8 cellular contexts compared by ENCODE assay signal in genomic region chr19:35629332-35629633, GRCh38. TPM values are rescaled to one million over a fixed set of nuclear protein-coding genes. Genes with fewer than 3 reads are reported as not detected.
DNase-seq lines count a peak whose midpoint lies in the region; ATAC-seq and TF ChIP-seq lines count a peak whose summit lies in the region.

No MANE protein-coding gene starts in this region.

- peak overlapping the region; percentile 83 for H3K27ac ChIP-seq in HL-60 (replicated peaks)

- in situ Hi-C loops in KBM-7 (cut with MboI; ENCODE audit: low pct_unique_long_range_greater_than_20kb, low sequenced_read_pairs), result no loop called here

- peaks cover 0 to 3% (median 2%) of the 10 kb centered on the region in 3 donors for H3K27me3 Mint-ChIP-seq in CD14-positive monocyte (ENCODE audit: low read depth in 3 of 3)
- no peaks in the 10 kb centered on the region for H3K27me3 Mint-ChIP-seq in natural killer cell treated with Interleukin-12 subunit alpha and Interleukin-12 subunit beta and Interleukin-15 and Interleukin-18, amount 100 ng/mL, for 72 hours

- H3K27ac Mint-ChIP-seq in CD14-positive monocyte, result peak overlapping the region; percentile 96 to 100 (median 96)
- peak overlapping the region; percentile 85 to 98 for H3K27ac Mint-ChIP-seq in natural killer cell treated with Interleukin-12 subunit alpha and Interleukin-12 subunit beta and Interleukin-15 and Interleukin-18, amount 100 ng/mL, for 72 hours

- peaks cover 13% of the 10 kb centered on the region for H3K4me1 Mint-ChIP-seq in CD14-positive monocyte
- H3K4me1 Mint-ChIP-seq in natural killer cell treated with Interleukin-12 subunit alpha and Interleukin-12 subunit beta and Interleukin-15 and Interleukin-18, amount 100 ng/mL, for 72 hours (ENCODE audit: low read depth in 2 of 2), result peaks cover 21 to 28% of the 10 kb centered on the region in 2 donors

- peaks cover 0 to 3% (median 0%) of the 10 kb centered on the region in 7 donors for H3K9me3 Mint-ChIP-seq in CD14-positive monocyte
- H3K9me3 Mint-ChIP-seq in natural killer cell treated with Interleukin-12 subunit alpha and Interleukin-12 subunit beta and Interleukin-15 and Interleukin-18, amount 100 ng/mL, for 72 hours, result no peaks in the 10 kb centered on the region

- no peak for DNase-seq in CD14-positive monocyte (ENCODE audit: low spot score)
- no peak for DNase-seq in HL-60 (ENCODE audit: low read depth in 1 of 2, low spot score in 1 of 2)
- DNase-seq in choroid plexus epithelial cell (ENCODE audit: low read depth), result no peak
- no peak for DNase-seq in natural killer cell treated with Interleukin-12 subunit alpha and Interleukin-12 subunit beta and Interleukin-15 and Interleukin-18, amount 100 ng/mL, for 72 hours (ENCODE audit: low spot score)
- no peak for DNase-seq in NCI-H1930 (lab: John Stamatoyannopoulos, UW)
- no peak for DNase-seq in KBM-7
- no peak for DNase-seq in kidney tubule cell (ENCODE audit: low spot score)

- TF ChIP-seq CTCF in CD14-positive monocyte (IDR thresholded peaks at IDR 0.05), result no peak
- TF ChIP-seq CTCF in HL-60 (IDR thresholded peaks at IDR 0.05; ENCODE audit: insufficient read depth, low read length), result no peak
- TF ChIP-seq CTCF in choroid plexus epithelial cell (conservative IDR thresholded peaks at IDR 0.05; ENCODE audit: low read depth, low read length), result no peak

- intact Hi-C loops in CD14-positive monocyte (cut with micrococcal nuclease), result loop anchor here (2.0 to 5.0 kb wide), 5 partner anchors 16 to 488 kb away; partner anchors contain the start of genes HAUS5 (in 1 of the 2), KMT2B (in 1 of the 2), LIN37 (in 1 of the 2) and PSENEN (in 1 of the 2)

- no peak for ATAC-seq in natural killer cell treated with Interleukin-12 subunit alpha and Interleukin-12 subunit beta and Interleukin-15 and Interleukin-18, amount 100 ng/mL, for 72 hours
- no peak for ATAC-seq in HG02798 (IDR thresholded peaks at IDR 0.05; ENCODE audit: poor library complexity, unreplicated experiment)

- H3K36me3 Mint-ChIP-seq in CD14-positive monocyte, result peaks cover 38 to 43% of the 10 kb centered on the region in 2 donors
- H3K36me3 Mint-ChIP-seq in natural killer cell treated with Interleukin-12 subunit alpha and Interleukin-12 subunit beta and Interleukin-15 and Interleukin-18, amount 100 ng/mL, for 72 hours, result peaks cover 24% of the 10 kb centered on the region

- peak overlapping the region; percentile 88 for H3K4me3 ChIP-seq in HL-60 (replicated peaks; ENCODE audit: insufficient read depth, low read length)
- H3K4me3 ChIP-seq in choroid plexus epithelial cell (ENCODE audit: low read depth, low read length), result peak overlapping the region; percentile 96

- no peaks in the 10 kb centered on the region for H3K27me3 ChIP-seq in HL-60 (ENCODE audit: insufficient read depth, poor library complexity, severe bottlenecking)

- peak overlapping the region; percentile 93 to 98 for H3K4me3 Mint-ChIP-seq in CD14-positive monocyte
- peak overlapping the region; percentile 96 for H3K4me3 Mint-ChIP-seq in natural killer cell treated with Interleukin-12 subunit alpha and Interleukin-12 subunit beta and Interleukin-15 and Interleukin-18, amount 100 ng/mL, for 72 hours

RNA-seq across cellular contexts. Expression of gene RBM42, which starts 0.4 kb away (rescaled TPM):
- polyA plus RNA-seq in CD14-positive monocyte, result 10 to 100 TPM; 50.3 to 53.3 TPM
- 100 to 1,000 TPM; 109 to 110 TPM for total RNA-seq in natural killer cell treated with Interleukin-12 subunit alpha and Interleukin-12 subunit beta and Interleukin-15 and Interleukin-18, amount 100 ng/mL, for 72 hours

RNA-seq across cellular contexts. Expression of gene ETV2, which starts 12.3 kb away (rescaled TPM):
- polyA plus RNA-seq in CD14-positive monocyte, result under 1 TPM; 0.82 to 0.93 TPM
- total RNA-seq in natural killer cell treated with Interleukin-12 subunit alpha and Interleukin-12 subunit beta and Interleukin-15 and Interleukin-18, amount 100 ng/mL, for 72 hours, result 1 to 10 TPM in 1 of 2 donors, under 1 TPM in 1; 0.39 to 1.2 TPM

RNA-seq across cellular contexts. Expression of gene HAUS5, which starts 16.7 kb away (rescaled TPM):
- under 1 TPM; 0.94 to 0.99 TPM for polyA plus RNA-seq in CD14-positive monocyte
- 10 to 100 TPM; 29.2 to 55.0 TPM for total RNA-seq in natural killer cell treated with Interleukin-12 subunit alpha and Interleukin-12 subunit beta and Interleukin-15 and Interleukin-18, amount 100 ng/mL, for 72 hours

RNA-seq across cellular contexts. Expression of gene COX6B1, which starts 18.8 kb away (rescaled TPM):
- 100 to 1,000 TPM; 825 to 948 TPM for polyA plus RNA-seq in CD14-positive monocyte
- 100 to 1,000 TPM; 363 to 400 TPM for total RNA-seq in natural killer cell treated with Interleukin-12 subunit alpha and Interleukin-12 subunit beta and Interleukin-15 and Interleukin-18, amount 100 ng/mL, for 72 hours

RNA-seq across cellular contexts. Expression of gene UPK1A, which starts 37.0 kb away (rescaled TPM):
- not detected for polyA plus RNA-seq in CD14-positive monocyte
- under 1 TPM; 0.38 to 0.70 TPM for total RNA-seq in natural killer cell treated with Interleukin-12 subunit alpha and Interleukin-12 subunit beta and Interleukin-15 and Interleukin-18, amount 100 ng/mL, for 72 hours
